Comparison of ENCODE assay signal across 17 cellular contexts in the genomic region with DNA sequence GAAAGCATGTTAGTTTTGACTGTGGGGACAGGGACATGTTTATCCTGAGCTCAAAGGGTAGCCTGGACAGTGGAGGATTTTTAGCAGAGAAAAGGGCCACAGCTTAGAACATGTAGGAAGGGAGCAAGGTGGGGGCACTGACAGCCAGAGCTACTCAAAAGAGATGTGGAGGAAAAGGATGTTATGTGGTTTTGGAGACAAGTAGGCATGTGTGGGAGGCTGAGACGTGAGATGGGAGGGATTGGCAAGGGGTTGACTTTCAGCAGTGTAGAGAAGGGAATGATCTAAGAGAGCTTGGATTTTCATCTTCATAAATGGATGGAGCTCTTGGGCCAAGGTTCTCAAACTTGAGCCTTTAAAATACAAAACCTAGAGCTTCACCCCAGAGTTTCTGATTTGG.
"Had no signal": no experiment of that assay in that cellular context is flagged by ENCODE, and none has a peak within 500 bp of the region (broad histone marks: within the 10 kb centered on the region; RNA-seq: fewer than 3 reads in every experiment).

No MANE protein-coding gene starts in this region.

- H3K27me3 ChIP-seq: brain microvascular endothelial cell, left lung, upper lobe of right lung had no signal

- H3K9me3 ChIP-seq: left lung, psoas muscle, upper lobe of right lung had no signal

- H3K27me3 Mint-ChIP-seq: natural killer cell treated with Interleukin-12 subunit alpha and Interleukin-12 subunit beta and Interleukin-15 and Interleukin-18, amount 100 ng/mL, for 72 hours had no signal

- H3K36me3 ChIP-seq: brain microvascular endothelial cell, upper lobe of right lung had no signal

- H3K4me1 ChIP-seq: psoas muscle, upper lobe of right lung had no signal

- H3K27ac ChIP-seq: brain microvascular endothelial cell, psoas muscle, upper lobe of right lung had no signal

- H3K27ac Mint-ChIP-seq: activated naive CD8-positive, alpha-beta T cell; endodermal cell; natural killer cell treated with Interleukin-12 subunit alpha and Interleukin-12 subunit beta and Interleukin-15 and Interleukin-18, amount 100 ng/mL, for 72 hours had no signal

- DNase-seq: activated CD4-positive, alpha-beta T cell treated with anti-CD3 and anti-CD28 coated beads for 1 hour; activated CD4-positive, alpha-beta T cell treated with anti-CD3 and anti-CD28 coated beads, Interleukin-2, amount 50 U/mL, for 48 hours; activated gamma-delta T cell; activated T-cell treated with anti-CD3 and anti-CD28 coated beads, Interleukin-2, amount 50 U/mL, for 48 hours; brain microvascular endothelial cell; cerebellar nuclear complex; endodermal cell; left lung; occipital lobe; psoas muscle; stimulated activated CD4-positive, alpha-beta T cell treated with anti-CD3 and anti-CD28 coated beads, Interleukin-2, amount 100 ng/mL, for 24 hours; stimulated activated naive CD4-positive, alpha-beta T cell treated with Interleukin-2 at 50 U/mL for 16 hours; T-helper 2 cell; upper lobe of right lung had no signal

- H3K4me3 Mint-ChIP-seq: activated naive CD8-positive, alpha-beta T cell; endodermal cell; natural killer cell treated with Interleukin-12 subunit alpha and Interleukin-12 subunit beta and Interleukin-15 and Interleukin-18, amount 100 ng/mL, for 72 hours had no signal

- H3K4me3 ChIP-seq: left lung, psoas muscle, upper lobe of right lung had no signal

- ATAC-seq: left lung; natural killer cell treated with Interleukin-12 subunit alpha and Interleukin-12 subunit beta and Interleukin-15 and Interleukin-18, amount 100 ng/mL, for 72 hours; psoas muscle; sciatic nerve; upper lobe of right lung had no signal

- H3K4me1 Mint-ChIP-seq: endodermal cell had no signal

- H3K36me3 Mint-ChIP-seq: activated naive CD8-positive, alpha-beta T cell had no signal
